11 cellular contexts compared by ENCODE assay signal in the genomic region with DNA sequence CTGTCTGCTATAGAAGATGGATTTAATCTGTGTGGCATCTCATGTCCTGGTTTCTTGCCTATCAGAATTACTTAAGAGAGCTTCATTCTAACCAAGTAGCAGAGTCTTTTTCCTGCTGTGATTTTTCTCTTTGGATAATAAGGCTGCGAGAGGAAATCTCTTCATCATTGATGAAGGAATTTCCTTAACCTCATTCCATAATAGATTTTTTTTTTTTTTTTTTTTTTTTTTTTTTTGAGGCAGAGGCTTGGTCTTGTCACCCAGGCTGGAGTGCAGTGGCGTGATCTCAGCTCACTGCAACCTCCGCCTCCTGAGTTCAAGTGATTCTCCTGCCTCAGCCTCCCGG. TPM values are rescaled to one million over a fixed set of nuclear protein-coding genes. Genes with fewer than 3 reads are reported as not detected.
A peak's percentile ranks its signal among the peaks of the same experiment; 100 is the strongest.
DNase-seq lines count a peak whose midpoint lies in the region; ATAC-seq and TF ChIP-seq lines count a peak whose summit lies in the region.
"Not testable (repeated sequence)": the region's sequence is repeated elsewhere in the genome, so short reads cannot be mapped to it uniquely, and the experiment has no call there.
"Had no signal": no experiment of that assay in that cellular context is flagged by ENCODE, and none has a peak within 500 bp of the region (broad histone marks: within the 10 kb centered on the region; RNA-seq: fewer than 3 reads in every experiment).

No MANE protein-coding gene starts in this region.

- H3K9me3 ChIP-seq in A673 (ENCODE audit: low read depth, low read length, poor library complexity, severe bottlenecking); SJSA1 (replicated peaks); mammary epithelial cell (replicated peaks; ENCODE audit: insufficient read depth, low read length); left ventricle myocardium inferior (replicated peaks); muscle layer of duodenum (ENCODE audit: control insufficient read depth in 1 of 2, low read length in 2 of 2): not testable (repeated sequence)

- H3K36me3 Mint-ChIP-seq in GM23338 (ENCODE audit: low read depth), result peaks cover 45% of the 10 kb centered on the region
- H3K36me3 Mint-ChIP-seq in activated T-cell treated with anti-CD3 and anti-CD28 coated beads, Interleukin-2, amount 50 U/mL, for 72 hours (ENCODE audit: insufficient read depth in 2 of 2), result not testable (repeated sequence)
- H3K36me3 Mint-ChIP-seq in stimulated activated naive B cell treated with anti-CD40 and anti-IgM and Interleukin-4, amounts not matched to agents 10 μg/mL and 1 μg/mL and 100 μg/mL, for 72 hours, result peaks cover 25 to 34% of the 10 kb centered on the region in 2 donors

- not testable (repeated sequence) for H2AFZ ChIP-seq in GM23338; mammary epithelial cell (ENCODE audit: low read depth, low read length)

- BruUV-seq in A673 (replicated peaks; lab: Mats Ljungman, UMichigan), result not testable (repeated sequence)
- BruUV-seq in mammary epithelial cell (replicated peaks; lab: Mats Ljungman, UMichigan), result TSS peak; percentile 27

- not testable (repeated sequence) for H3F3A ChIP-seq in GM23338 (replicated peaks; ENCODE audit: low read depth)

- not testable (repeated sequence) for H3K27me3 Mint-ChIP-seq in GM23338 (ENCODE audit: insufficient read depth, low read depth, poor library complexity); activated T-cell treated with anti-CD3 and anti-CD28 coated beads, Interleukin-2, amount 50 U/mL, for 72 hours (ENCODE audit: low read depth); stimulated activated naive B cell treated with anti-CD40 and anti-IgM and Interleukin-4, amounts not matched to agents 10 μg/mL and 1 μg/mL and 100 μg/mL, for 72 hours

- H3K36me3 ChIP-seq in A673 (ENCODE audit: insufficient read depth, low read length, poor library complexity, severe bottlenecking) (peaks cover 33% of the 10 kb centered on the region), GM23338 (ENCODE audit: insufficient read depth) (peaks cover 30% of the 10 kb centered on the region), SJSA1 (peaks cover 54% of the 10 kb centered on the region), mammary epithelial cell (ENCODE audit: insufficient read depth, low read length) (peaks cover 33% of the 10 kb centered on the region), left ventricle myocardium inferior (peaks cover 49% of the 10 kb centered on the region), muscle layer of duodenum (ENCODE audit: control insufficient read depth in 1 of 2, insufficient read depth in 2 of 2, low read length in 2 of 2) (peaks cover 16 to 29% of the 10 kb centered on the region in 2 donors)

- peak overlapping the region; percentile 53 for H3K27ac ChIP-seq in A673 (ENCODE audit: low read depth, low read length, poor library complexity, severe bottlenecking)
- not testable (repeated sequence) for H3K27ac ChIP-seq in GM23338 (ENCODE audit: low read depth)
- H3K27ac ChIP-seq in SJSA1, result peak overlapping the region; percentile 28; the same call in 1 of the 2 replicates
- peak overlapping the region; percentile 85 for H3K27ac ChIP-seq in mammary epithelial cell (ENCODE audit: insufficient read depth, low read depth, low read length)
- H3K27ac ChIP-seq in left ventricle myocardium inferior (replicated peaks), result peak overlapping the region; percentile 21
- H3K27ac ChIP-seq in muscle layer of duodenum (ENCODE audit: low read length), result peak overlapping the region; percentile 78

- not testable (repeated sequence) for H3K27ac Mint-ChIP-seq in GM23338
- H3K27ac Mint-ChIP-seq in activated T-cell treated with anti-CD3 and anti-CD28 coated beads, Interleukin-2, amount 50 U/mL, for 72 hours, result peak overlapping the region; percentile 85
- peak overlapping the region; percentile 93 for H3K27ac Mint-ChIP-seq in stimulated activated naive B cell treated with anti-CD40 and anti-IgM and Interleukin-4, amounts not matched to agents 10 μg/mL and 1 μg/mL and 100 μg/mL, for 72 hours

- peak overlapping the region; percentile 46 for H3K9ac ChIP-seq in mammary epithelial cell (ENCODE audit: insufficient read depth, low read length)

- in situ Hi-C loops in mammary epithelial cell (cut with MboI; ENCODE audit: low sequenced_read_pairs in 2 of 2), result not testable (repeated sequence)

- H3K4me3 Mint-ChIP-seq in GM23338, result peak overlapping the region; percentile 52; the same call in 2 of the 3 replicates
- H3K4me3 Mint-ChIP-seq in activated T-cell treated with anti-CD3 and anti-CD28 coated beads, Interleukin-2, amount 50 U/mL, for 72 hours, result peak overlapping the region; percentile 16 to 62
- H3K4me3 Mint-ChIP-seq in stimulated activated naive B cell treated with anti-CD40 and anti-IgM and Interleukin-4, amounts not matched to agents 10 μg/mL and 1 μg/mL and 100 μg/mL, for 72 hours, result peak overlapping the region in 1 of 2 donors; percentile 65

- dilution Hi-C loops in mammary epithelial cell (cut with HindIII; ENCODE audit: low sequenced_read_pairs), result not testable (repeated sequence)

- H3K79me2 ChIP-seq in GM23338 (replicated peaks; ENCODE audit: insufficient read depth), result peaks cover 57% of the 10 kb centered on the region
- H3K79me2 ChIP-seq in mammary epithelial cell (ENCODE audit: insufficient read depth, low read length), result peaks cover 76% of the 10 kb centered on the region

- CTCF ChIA-PET in A673 (lab: Charles Lee), result interaction anchor here (0.6 to 0.7 kb wide), 2 partner anchors 1139 to 1579 kb away, joined by 7 to 21 read pairs; no protein-coding TSS in a partner anchor
- CTCF ChIA-PET in mammary epithelial cell (lab: Charles Lee; ENCODE audit: low non-redundant PET), result not testable (repeated sequence)

- 100% methylated on average over 2 of the region's 4 CpGs for WGBS in mammary epithelial cell (ENCODE audit: low coverage, missing lambda C conversion rate)

- H3K27me3 ChIP-seq in A673 (replicated peaks; ENCODE audit: insufficient read depth, low read depth, low read length, poor library complexity); GM23338 (ENCODE audit: insufficient read depth); SJSA1 (replicated peaks); mammary epithelial cell (ENCODE audit: insufficient read depth, low read length); left ventricle myocardium inferior (ENCODE audit: low read depth); muscle layer of duodenum (ENCODE audit: low read depth, low read length): not testable (repeated sequence)

- not testable (repeated sequence) for H3K9me2 ChIP-seq in GM23338 (ENCODE audit: insufficient read depth)

- not testable (repeated sequence) for TF ChIP-seq CTCF in A673 (conservative IDR thresholded peaks at IDR 0.05; ENCODE audit: low read depth, low read length); GM23338 (conservative IDR thresholded peaks at IDR 0.05; ENCODE audit: low read depth in 2 of 2); mammary epithelial cell (conservative IDR thresholded peaks at IDR 0.05 in 1 of 2, IDR thresholded peaks at IDR 0.05 in 1 of 2; ENCODE audit: extremely low read depth in 1 of 2, insufficient read depth in 1 of 2, low read depth in 1 of 2, low read length in 2 of 2); left ventricle myocardium inferior (IDR thresholded peaks at IDR 0.05; ENCODE audit: borderline replicate concordance)

- H4K20me1 ChIP-seq in GM23338 (replicated peaks; ENCODE audit: insufficient read depth), result peaks cover 12% of the 10 kb centered on the region
- not testable (repeated sequence) for H4K20me1 ChIP-seq in mammary epithelial cell (ENCODE audit: insufficient read depth, low read length)

- H3K9me3 Mint-ChIP-seq in GM23338; activated T-cell treated with anti-CD3 and anti-CD28 coated beads, Interleukin-2, amount 50 U/mL, for 72 hours; stimulated activated naive B cell treated with anti-CD40 and anti-IgM and Interleukin-4, amounts not matched to agents 10 μg/mL and 1 μg/mL and 100 μg/mL, for 72 hours: not testable (repeated sequence)

- POLR2A ChIA-PET in A673 (lab: Charles Lee; ENCODE audit: low non-redundant PET), result not testable (repeated sequence)

- H3K4me1 Mint-ChIP-seq in GM23338, result peaks cover 25% of the 10 kb centered on the region
- H3K4me1 Mint-ChIP-seq in activated T-cell treated with anti-CD3 and anti-CD28 coated beads, Interleukin-2, amount 50 U/mL, for 72 hours (ENCODE audit: low read depth), result peaks cover 11% of the 10 kb centered on the region
- H3K4me1 Mint-ChIP-seq in stimulated activated naive B cell treated with anti-CD40 and anti-IgM and Interleukin-4, amounts not matched to agents 10 μg/mL and 1 μg/mL and 100 μg/mL, for 72 hours, result peaks cover 12 to 27% of the 10 kb centered on the region in 2 donors

- H3K4me1 ChIP-seq in A673 (ENCODE audit: insufficient read depth, low read length, poor library complexity, severe bottlenecking) (peaks cover 11% of the 10 kb centered on the region), GM23338 (ENCODE audit: insufficient read depth) (peaks cover 28% of the 10 kb centered on the region; the same call in 1 of the 2 replicates), SJSA1 (replicated peaks) (peaks cover 27% of the 10 kb centered on the region), mammary epithelial cell (ENCODE audit: insufficient read depth, low read length) (peaks cover 61% of the 10 kb centered on the region), left ventricle myocardium inferior (peaks cover 16% of the 10 kb centered on the region)
- H3K4me1 ChIP-seq in muscle layer of duodenum (ENCODE audit: control insufficient read depth in 1 of 2, insufficient read depth in 2 of 2, low read length in 2 of 2), result not testable (repeated sequence)

- not testable (repeated sequence) for H3K4me3 ChIP-seq in A673 (ENCODE audit: low read depth, low read length, poor library complexity, severe bottlenecking); SJSA1; mammary epithelial cell (replicated peaks in 1 of 3; ENCODE audit: insufficient read depth in 1 of 3, low read depth in 2 of 3, low read length in 3 of 3); left ventricle myocardium inferior; muscle layer of duodenum (ENCODE audit: low read depth in 1 of 2, low read length in 2 of 2)
- H3K4me3 ChIP-seq in GM23338, result peak overlapping the region; percentile 6; the same call in 1 of the 2 replicates

- ATAC-seq in GM23338; activated T-cell treated with anti-CD3 and anti-CD28 coated beads, Interleukin-2, amount 50 U/mL, for 72 hours (replicated peaks in 1 of 2); stimulated activated naive B cell treated with anti-CD40 and anti-IgM and Interleukin-4, amounts not matched to agents 10 μg/mL and 1 μg/mL and 100 μg/mL, for 72 hours (replicated peaks): not testable (repeated sequence)

- H3K4me2 ChIP-seq in GM23338 (peak overlapping the region; percentile 44), mammary epithelial cell (ENCODE audit: insufficient read depth, low read depth, low read length) (peak overlapping the region; percentile 71)

- intact Hi-C loops in A673 (cut with micrococcal nuclease; ENCODE audit: unreplicated experiment); left ventricle myocardium inferior (cut with micrococcal nuclease): not testable (repeated sequence)
- intact Hi-C loops in mammary epithelial cell (cut with micrococcal nuclease), result loop anchor here (1.0 kb wide), 1 partner anchor 9 kb away; the partner anchor contains the start of gene PI4K2A

- not testable (repeated sequence) for DNase-seq in A673 (ENCODE audit: low spot score); GM23338 (ENCODE audit: low spot score); SJSA1 (ENCODE audit: low read depth in 1 of 2, low spot score in 2 of 2); activated T-cell treated with anti-CD3 and anti-CD28 coated beads, Interleukin-2, amount 50 U/mL, for 72 hours; mammary epithelial cell; left ventricle myocardium inferior; stimulated activated naive B cell treated with anti-CD40 and anti-IgM and Interleukin-4, amounts not matched to agents 10 μg/mL and 1 μg/mL and 100 μg/mL, for 72 hours

RNA-seq across cellular contexts. Expression of gene PI4K2A, which starts 8.9 kb away (rescaled TPM):
- 21.3 and 23.6 TPM in 2 replicates for total RNA-seq in A673 (2021)
- total RNA-seq in GM23338 (2014; rRNA removed; shearing (Covaris generic)), result 23.3 and 29.2 TPM in 2 replicates
- polyA plus RNA-seq in GM23338 (2016; fragmentation: Nextera tagmentation; extraction: Ambion mirVana), result 8.1 and 8.6 TPM in 2 replicates
- total RNA-seq in SJSA1 (2014; rRNA removed; shearing (Covaris generic)), result 14.9 and 19.6 TPM in 2 replicates
- total RNA-seq in activated T-cell treated with anti-CD3 and anti-CD28 coated beads, Interleukin-2, amount 50 U/mL, for 72 hours, result 10 to 100 TPM; 15.4 to 16.6 TPM
- total RNA-seq in mammary epithelial cell, result 10 to 100 TPM; 57.4 to 74.5 TPM
- 55.8 TPM for polyA plus RNA-seq in mammary epithelial cell
- 66.0 TPM for polyA minus RNA-seq in mammary epithelial cell
- 12.4 TPM for total RNA-seq in left ventricle myocardium inferior

RNA-seq across cellular contexts. Expression of gene MORN4, which starts 16.1 kb away (rescaled TPM):
- total RNA-seq in A673 (2021) (8.4 and 13.4 TPM in 2 replicates), mammary epithelial cell (10 to 100 TPM; 11.3 to 11.7 TPM), left ventricle myocardium inferior (13.9 TPM)
- total RNA-seq in GM23338 (2014; rRNA removed; shearing (Covaris generic)), result 9.0 and 17.6 TPM in 2 replicates
- polyA plus RNA-seq in GM23338 (2016; fragmentation: Nextera tagmentation; extraction: Ambion mirVana) (49.5 and 50.0 TPM in 2 replicates), mammary epithelial cell (13.3 TPM)
- total RNA-seq in SJSA1 (2014; rRNA removed; shearing (Covaris generic)), result 4.4 and 6.8 TPM in 2 replicates
- 1 to 10 TPM; 4.4 to 7.6 TPM for total RNA-seq in activated T-cell treated with anti-CD3 and anti-CD28 coated beads, Interleukin-2, amount 50 U/mL, for 72 hours
- polyA minus RNA-seq in mammary epithelial cell, result not detected

RNA-seq across cellular contexts. Expression of gene AVPI1, which starts 37.7 kb away (rescaled TPM):
- total RNA-seq in A673 (2021) (2.4 and 2.6 TPM in 2 replicates), mammary epithelial cell (10 to 100 TPM; 31.4 to 33.8 TPM), left ventricle myocardium inferior (6.7 TPM)
- total RNA-seq in GM23338 (2014; rRNA removed; shearing (Covaris generic)), result 7.4 and 8.2 TPM in 2 replicates
- polyA plus RNA-seq in GM23338 (2016; fragmentation: Nextera tagmentation; extraction: Ambion mirVana) (7.6 and 8.9 TPM in 2 replicates), mammary epithelial cell (22.9 TPM)
- 4.3 and 8.6 TPM in 2 replicates for total RNA-seq in SJSA1 (2014; rRNA removed; shearing (Covaris generic))
- 1 to 10 TPM; 1.8 to 5.3 TPM for total RNA-seq in activated T-cell treated with anti-CD3 and anti-CD28 coated beads, Interleukin-2, amount 50 U/mL, for 72 hours
- 14.2 TPM for polyA minus RNA-seq in mammary epithelial cell

RNA-seq across cellular contexts. Expression of gene C10orf62, which starts 59.9 kb away (rescaled TPM):
- total RNA-seq in A673 (2021) (not detected in 2 replicates), mammary epithelial cell (not detected), left ventricle myocardium inferior (1.5 TPM)
- not detected in 2 replicates for total RNA-seq in GM23338 (2014; rRNA removed; shearing (Covaris generic))
- polyA plus RNA-seq in GM23338 (2016; fragmentation: Nextera tagmentation; extraction: Ambion mirVana) (not detected in 2 replicates), mammary epithelial cell (0.05 TPM)
- total RNA-seq in SJSA1 (2014; rRNA removed; shearing (Covaris generic)), result not detected in 2 replicates
- total RNA-seq in activated T-cell treated with anti-CD3 and anti-CD28 coated beads, Interleukin-2, amount 50 U/mL, for 72 hours, result not detected
- not detected for polyA minus RNA-seq in mammary epithelial cell
- total RNA-seq: activated CD8-positive, alpha-beta memory T cell treated with anti-CD3 and anti-CD28 coated beads for 36 hours; ascending aorta; H4 had no signal
